In genomic region chr3:149551500-149551899, GRCh38 we compare ENCODE assay signal across 21 cellular contexts.
DNase-seq lines count a peak whose midpoint lies in the region; TF ChIP-seq lines count a peak whose summit lies in the region.
"Had no signal": no experiment of that assay in that cellular context is flagged by ENCODE, and none has a peak within 500 bp of the region (broad histone marks: within the 10 kb centered on the region; RNA-seq: fewer than 3 reads in every experiment).

No MANE protein-coding gene starts in this region.

- no peak overlapping the region for H2AFZ ChIP-seq in PC-9

- H3K4me2 ChIP-seq in PC-9: no peak overlapping the region
- H3K4me2 ChIP-seq: A549 had no signal

- no peaks in the 10 kb centered on the region for H3K9me3 Mint-ChIP-seq in chondrocyte (ENCODE audit: low read depth)
- no peaks in the 10 kb centered on the region for H3K9me3 Mint-ChIP-seq in neural crest cell
- H3K9me3 Mint-ChIP-seq: CD8-positive, alpha-beta T cell; IgD-negative memory B cell had no signal

- H3K27me3 ChIP-seq in PC-9 (ENCODE audit: insufficient read depth, low read depth) (no peaks in the 10 kb centered on the region), transverse colon (no peaks in the 10 kb centered on the region)
- H3K27me3 ChIP-seq: MG63, SJSA1 had no signal

- H4K20me1 ChIP-seq in PC-9 (ENCODE audit: insufficient read depth): no peaks in the 10 kb centered on the region

- DNase-seq in PC-9: no peak
- DNase-seq in chondrocyte (ENCODE audit: low spot score): no peak
- no peak for DNase-seq in neural crest cell (ENCODE audit: low read depth, low spot score)
- DNase-seq in transverse colon: no peak
- DNase-seq in anterior cingulate cortex (lab: John Stamatoyannopoulos, UW): no peak
- no peak for DNase-seq in ecto neural progenitor cell (ENCODE audit: low spot score)
- DNase-seq in SHP77 treated with DMSO at 0.1 percent for 48 hours (lab: John Stamatoyannopoulos, UW): no peak
- DNase-seq: CD8-positive, alpha-beta T cell; DMS79 treated with DMSO at 0.1 percent for 48 hours; H7; Karpas-422; MG63; NCI-H1048; NCI-H1436; NCI-H1930; NCI-H345; NCI-H524 treated with DMSO at 0.1 percent for 48 hours; PC-3 had no signal

- no peak for TF ChIP-seq POLR2A in transverse colon (IDR thresholded peaks at IDR 0.05)

- peaks cover 6% of the 10 kb centered on the region; the same call in 1 of the 2 replicates for H3F3A ChIP-seq in PC-9 (ENCODE audit: insufficient read depth, low read depth)

- TF ChIP-seq EP300 in transverse colon (IDR thresholded peaks at IDR 0.05; ENCODE audit: low read depth): no peak

- H3K79me2 ChIP-seq in PC-9 (ENCODE audit: low read depth): peaks cover 66% of the 10 kb centered on the region

- H3K36me3 ChIP-seq in PC-9 (ENCODE audit: low read depth) (0 out of 2 replicates have a peak, but pooled peaks cover 15% of the 10 kb centered on the region), transverse colon (no peaks in the 10 kb centered on the region)

- no peaks in the 10 kb centered on the region for H3K9me2 ChIP-seq in PC-9 (ENCODE audit: insufficient read depth)

- H3K4me3 Mint-ChIP-seq in chondrocyte (ENCODE audit: unreplicated experiment) (no peak overlapping the region), neural crest cell (no peak overlapping the region)
- H3K4me3 Mint-ChIP-seq: CD8-positive, alpha-beta T cell; IgD-negative memory B cell had no signal

- H3K27ac Mint-ChIP-seq in chondrocyte (ENCODE audit: unreplicated experiment) (peak overlapping the region; percentile 61), neural crest cell (ENCODE audit: unreplicated experiment) (peak overlapping the region; percentile 52)
- H3K27ac Mint-ChIP-seq: CD8-positive, alpha-beta T cell; IgD-negative memory B cell had no signal

- POLR2A ChIA-PET in PC-9 (lab: Charles Lee; ENCODE audit: unreplicated experiment): no interaction called here

- BruUV-seq in PC-9 (replicated peaks; lab: Mats Ljungman, UMichigan): no TSS peak

- in situ Hi-C loops in transverse colon (cut with MboI; ENCODE audit: low pct_ligation_motif_present in 1 of 4, low pct_unique_long_range_greater_than_20kb in 1 of 4, low sequenced_read_pairs in 3 of 4): no loop called here

- no peak overlapping the region for H3K4me3 ChIP-seq in PC-9
- no peak overlapping the region for H3K4me3 ChIP-seq in transverse colon
- H3K4me3 ChIP-seq: A549, MG63, SJSA1 had no signal

- intact Hi-C loops in PC-9 (cut with micrococcal nuclease; ENCODE audit: unreplicated experiment): no loop called here
- intact Hi-C loops in transverse colon (cut with DNase I; ENCODE audit: low total_unique reads): no loop called here

- H3K36me3 Mint-ChIP-seq in chondrocyte (ENCODE audit: low read depth) (no peaks in the 10 kb centered on the region), neural crest cell (ENCODE audit: low read depth) (peaks cover 4% of the 10 kb centered on the region)
- H3K36me3 Mint-ChIP-seq: CD8-positive, alpha-beta T cell; IgD-negative memory B cell had no signal

- TF ChIP-seq CTCF in PC-9 (conservative IDR thresholded peaks at IDR 0.05) (no peak), chondrocyte (IDR thresholded peaks at IDR 0.05) (no peak), neural crest cell (conservative IDR thresholded peaks at IDR 0.05) (no peak), transverse colon (IDR thresholded peaks at IDR 0.05) (no peak)

- H3K4me1 Mint-ChIP-seq in chondrocyte (ENCODE audit: low read depth) (peaks cover 80% of the 10 kb centered on the region), neural crest cell (peaks cover 80% of the 10 kb centered on the region)
- H3K4me1 Mint-ChIP-seq: IgD-negative memory B cell had no signal

- H3K9me3 ChIP-seq in PC-9 (ENCODE audit: insufficient read depth, low read depth): no peaks in the 10 kb centered on the region
- no peaks in the 10 kb centered on the region for H3K9me3 ChIP-seq in transverse colon
- H3K9me3 ChIP-seq: A549, MG63, SJSA1 had no signal

- H3K4me1 ChIP-seq in PC-9 (replicated peaks; ENCODE audit: insufficient read depth) (0 out of 2 replicates have a peak, but pooled peaks cover 13% of the 10 kb centered on the region), transverse colon (peaks cover 8 to 46% (median 39%) of the 10 kb centered on the region in 4 donors)

- H3K27ac ChIP-seq in PC-9 (peak overlapping the region; percentile 24; the same call in 1 of the 2 replicates), transverse colon (peak overlapping the region in 3 of 4 donors; percentile 67 to 76 (median 72))
- H3K27ac ChIP-seq: SJSA1 had no signal

- CTCF ChIA-PET in PC-9 (lab: Charles Lee): interaction anchor here (0.9 kb wide), 1 partner anchor 18 kb away, joined by 3 read pairs; no protein-coding TSS in a partner anchor

- H3K27me3 Mint-ChIP-seq in chondrocyte (ENCODE audit: low read depth) (no peaks in the 10 kb centered on the region), neural crest cell (ENCODE audit: low read depth) (no peaks in the 10 kb centered on the region)
